ENCODE assay signal across 11 cellular contexts in genomic region chr10:114658175-114658574, GRCh38. TPM values are rescaled to one million over a fixed set of nuclear protein-coding genes. Genes with fewer than 3 reads are reported as not detected.
DNase-seq lines count a peak whose midpoint lies in the region; ATAC-seq and TF ChIP-seq lines count a peak whose summit lies in the region.
"Had no signal": no experiment of that assay in that cellular context is flagged by ENCODE, and none has a peak within 500 bp of the region (broad histone marks: within the 10 kb centered on the region; RNA-seq: fewer than 3 reads in every experiment).

TSS of gene ABLIM1 (minus strand) at chr10:114658275. CDS start at chr10:114658200, 75 bp downstream.

- H3K27me3 Mint-ChIP-seq in glutamatergic neuron (ENCODE audit: unreplicated experiment) = peaks cover 6% of the 10 kb centered on the region
- H3K27me3 Mint-ChIP-seq: stimulated activated naive CD8-positive, alpha-beta T cell treated with anti-CD3 and anti-CD28 coated beads, Interleukin-15, amount 100 ng/mL, for 72 hours had no signal

- peaks cover 11% of the 10 kb centered on the region for H3K4me1 Mint-ChIP-seq in glutamatergic neuron (ENCODE audit: low read depth, unreplicated experiment)
- H3K4me1 Mint-ChIP-seq: stimulated activated naive CD8-positive, alpha-beta T cell treated with anti-CD3 and anti-CD28 coated beads, Interleukin-15, amount 100 ng/mL, for 72 hours had no signal

- H3K27me3 ChIP-seq in BJ (ENCODE audit: control insufficient read depth, insufficient read depth, low read length) = no peaks in the 10 kb centered on the region
- no peaks in the 10 kb centered on the region for H3K27me3 ChIP-seq in WERI-Rb-1 (ENCODE audit: insufficient read depth, low read depth, severe bottlenecking)

- H3K9me3 ChIP-seq in WERI-Rb-1 (ENCODE audit: severe bottlenecking) = peaks cover 2% of the 10 kb centered on the region

- DNase-seq in BJ (ENCODE audit: low read depth) = no peak
- DNase-seq in WERI-Rb-1 = peak; percentile 57
- DNase-seq in glutamatergic neuron = no peak
- no peak for DNase-seq in omental fat pad (ENCODE audit: low spot score)
- no peak for DNase-seq in NCI-H524 (lab: John Stamatoyannopoulos, UW)
- no peak for DNase-seq in NAMALWA (ENCODE audit: low spot score)
- no peak for DNase-seq in NCI-H1092 treated with DMSO at 0.1 percent for 48 hours (lab: John Stamatoyannopoulos, UW)
- DNase-seq in stimulated activated CD4-positive, alpha-beta T cell treated with anti-CD3 and anti-CD28 coated beads, Interleukin-2, amount 100 ng/mL, for 24 hours = no peak
- DNase-seq: stimulated activated naive CD8-positive, alpha-beta T cell treated with anti-CD3 and anti-CD28 coated beads, Interleukin-15, amount 100 ng/mL, for 72 hours had no signal

- H3K4me3 ChIP-seq in BJ (ENCODE audit: low read depth, low read length) (no peak within 1 kb of the TSS), WERI-Rb-1 (ENCODE audit: low read depth, low read length) (peak within 1 kb of the TSS; percentile 51)

- no peak within 1 kb of the TSS for H3K27ac Mint-ChIP-seq in glutamatergic neuron (ENCODE audit: unreplicated experiment)

- H3K9me3 Mint-ChIP-seq in glutamatergic neuron (ENCODE audit: unreplicated experiment) = peaks cover 7% of the 10 kb centered on the region
- H3K9me3 Mint-ChIP-seq: stimulated activated naive CD8-positive, alpha-beta T cell treated with anti-CD3 and anti-CD28 coated beads, Interleukin-15, amount 100 ng/mL, for 72 hours had no signal

- H3K36me3 ChIP-seq in BJ (ENCODE audit: control insufficient read depth, insufficient read depth, low read length) (no peaks in the 10 kb centered on the region), WERI-Rb-1 (no peaks in the 10 kb centered on the region)

- CTCF ChIA-PET in BJ (lab: Yijun Ruan, JAX) = interaction anchor here (0.6 kb wide), 1 partner anchor 21 kb away, joined by 3 read pairs; no protein-coding TSS in a partner anchor

- no peak for ATAC-seq in omental fat pad (ENCODE audit: low FRiP score)
- ATAC-seq: stimulated activated naive CD8-positive, alpha-beta T cell treated with anti-CD3 and anti-CD28 coated beads, Interleukin-15, amount 100 ng/mL, for 72 hours had no signal

- peak within 1 kb of the TSS; percentile 65 for H3K27ac ChIP-seq in WERI-Rb-1
- H3K27ac ChIP-seq: epithelial cell of prostate had no signal

- no peak within 1 kb of the TSS for H3K4me3 Mint-ChIP-seq in glutamatergic neuron (ENCODE audit: unreplicated experiment)
- H3K4me3 Mint-ChIP-seq: CD14-positive monocyte; stimulated activated naive CD8-positive, alpha-beta T cell treated with anti-CD3 and anti-CD28 coated beads, Interleukin-15, amount 100 ng/mL, for 72 hours had no signal

- POLR2A ChIA-PET in BJ (lab: Charles Lee) = no interaction called here

- TF ChIP-seq CTCF in BJ (IDR thresholded peaks at IDR 0.05; ENCODE audit: insufficient read depth, low read depth, low read length) (no peak), WERI-Rb-1 (IDR thresholded peaks at IDR 0.05; ENCODE audit: low read depth, low read length) (no peak), glutamatergic neuron (IDR thresholded peaks at IDR 0.05; ENCODE audit: partially characterized antibody, unreplicated experiment) (no peak), omental fat pad (IDR thresholded peaks at IDR 0.05) (no peak)

- peaks cover 4% of the 10 kb centered on the region for H3K36me3 Mint-ChIP-seq in glutamatergic neuron (ENCODE audit: unreplicated experiment)
- H3K36me3 Mint-ChIP-seq: CD14-positive monocyte had no signal

RNA-seq across cellular contexts. Expression of gene ABLIM1, which starts in this region (rescaled TPM):
- polyA plus RNA-seq in BJ (2011; rRNA removed) = 13.3 and 14.4 TPM in 2 replicates
- polyA minus RNA-seq in BJ (2011; rRNA and poly(A)+ RNA removed) = 16.2 and 29.5 TPM in 2 replicates
- 25.7 TPM for total RNA-seq in glutamatergic neuron (ENCODE audit: unreplicated experiment)
- 100 to 1,000 TPM; 122 to 257 (median 138) TPM for total RNA-seq in omental fat pad
